ENCODE assay signal across 8 cellular contexts in the genomic region with DNA sequence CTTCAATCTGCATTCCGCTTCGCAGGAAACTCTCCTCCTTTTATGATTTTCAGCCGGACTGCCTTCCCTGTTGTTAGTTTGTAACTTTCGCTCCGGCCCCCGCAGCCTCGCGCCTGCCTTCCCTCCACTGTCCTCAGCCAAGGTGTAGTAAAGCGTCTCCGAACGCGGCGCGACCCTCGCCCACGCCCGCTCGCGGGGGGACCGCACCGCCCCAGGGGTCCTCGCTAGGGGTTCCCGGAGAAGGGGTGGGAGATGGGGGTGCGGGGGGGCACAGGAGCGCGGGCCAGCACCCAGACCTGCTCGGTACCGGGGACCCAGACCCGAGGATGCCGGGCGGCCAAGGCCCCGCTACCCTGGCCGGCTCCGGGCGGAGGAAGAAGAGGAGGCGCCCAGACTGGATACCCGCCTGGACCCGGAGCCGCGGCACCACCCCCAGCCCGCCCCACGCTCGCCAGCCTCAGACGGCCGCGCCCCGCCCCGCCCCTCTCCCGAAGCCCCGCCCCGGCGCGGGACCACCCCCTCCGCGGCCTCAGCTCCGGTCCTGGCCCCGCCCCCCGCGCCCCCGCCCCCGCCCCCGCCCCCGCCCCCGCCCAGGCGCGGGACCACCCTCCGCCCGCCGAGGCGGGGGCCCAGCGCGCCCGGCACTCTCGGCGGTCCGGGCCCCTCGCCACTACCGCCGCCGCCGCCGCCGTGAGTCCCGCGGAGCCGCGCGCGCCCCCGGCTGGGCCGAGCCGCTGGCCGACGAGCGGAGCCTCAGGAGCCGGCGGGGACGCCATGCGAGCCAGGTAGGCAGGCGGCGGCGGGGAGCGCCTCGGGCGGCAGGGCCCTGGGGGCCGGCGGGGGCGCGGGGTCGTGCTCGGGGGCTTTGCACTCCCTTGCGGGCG. TPM values are rescaled to one million over a fixed set of nuclear protein-coding genes. Genes with fewer than 3 reads are reported as not detected.
DNase-seq lines count a peak whose midpoint lies in the region; ATAC-seq and TF ChIP-seq lines count a peak whose summit lies in the region.

A gene with protein sequence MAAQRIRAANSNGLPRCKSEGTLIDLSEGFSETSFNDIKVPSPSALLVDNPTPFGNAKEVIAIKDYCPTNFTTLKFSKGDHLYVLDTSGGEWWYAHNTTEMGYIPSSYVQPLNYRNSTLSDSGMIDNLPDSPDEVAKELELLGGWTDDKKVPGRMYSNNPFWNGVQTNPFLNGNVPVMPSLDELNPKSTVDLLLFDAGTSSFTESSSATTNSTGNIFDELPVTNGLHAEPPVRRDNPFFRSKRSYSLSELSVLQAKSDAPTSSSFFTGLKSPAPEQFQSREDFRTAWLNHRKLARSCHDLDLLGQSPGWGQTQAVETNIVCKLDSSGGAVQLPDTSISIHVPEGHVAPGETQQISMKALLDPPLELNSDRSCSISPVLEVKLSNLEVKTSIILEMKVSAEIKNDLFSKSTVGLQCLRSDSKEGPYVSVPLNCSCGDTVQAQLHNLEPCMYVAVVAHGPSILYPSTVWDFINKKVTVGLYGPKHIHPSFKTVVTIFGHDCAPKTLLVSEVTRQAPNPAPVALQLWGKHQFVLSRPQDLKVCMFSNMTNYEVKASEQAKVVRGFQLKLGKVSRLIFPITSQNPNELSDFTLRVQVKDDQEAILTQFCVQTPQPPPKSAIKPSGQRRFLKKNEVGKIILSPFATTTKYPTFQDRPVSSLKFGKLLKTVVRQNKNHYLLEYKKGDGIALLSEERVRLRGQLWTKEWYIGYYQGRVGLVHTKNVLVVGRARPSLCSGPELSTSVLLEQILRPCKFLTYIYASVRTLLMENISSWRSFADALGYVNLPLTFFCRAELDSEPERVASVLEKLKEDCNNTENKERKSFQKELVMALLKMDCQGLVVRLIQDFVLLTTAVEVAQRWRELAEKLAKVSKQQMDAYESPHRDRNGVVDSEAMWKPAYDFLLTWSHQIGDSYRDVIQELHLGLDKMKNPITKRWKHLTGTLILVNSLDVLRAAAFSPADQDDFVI (plus strand): TSS at position 632 of the 884 bp plus-strand sequence. CDS start 82,986 bp downstream, outside the sequence.

- TF ChIP-seq POLR2A in heart left ventricle (IDR thresholded peaks at IDR 0.05) = peak in 1 of 2 donors; percentile 17
- TF ChIP-seq POLR2A in vagina (IDR thresholded peaks at IDR 0.05) = peak in 1 of 2 donors; percentile 12

- H3K9me3 Mint-ChIP-seq in osteocyte (ENCODE audit: unreplicated experiment) = no peaks in the 10 kb centered on the region

- no peaks in the 10 kb centered on the region for H3K36me3 Mint-ChIP-seq in osteocyte (ENCODE audit: unreplicated experiment)

- peak within 1 kb of the TSS; percentile 73 to 100 (median 85) for H3K4me3 ChIP-seq in heart left ventricle
- H3K4me3 ChIP-seq in vagina = peak within 1 kb of the TSS; percentile 57 to 88

- peak within 1 kb of the TSS; percentile 88 for H3K4me3 Mint-ChIP-seq in osteocyte (ENCODE audit: unreplicated experiment)

- ATAC-seq in heart left ventricle = peak; percentile 80 to 93 (median 90)

- peaks cover 0 to 33% (median 0%) of the 10 kb centered on the region in 9 donors for H3K27me3 ChIP-seq in heart left ventricle
- no peaks in the 10 kb centered on the region for H3K27me3 ChIP-seq in vagina

- H3K9me3 ChIP-seq in heart left ventricle (no peaks in the 10 kb centered on the region), vagina (no peaks in the 10 kb centered on the region)

- peaks cover 61% of the 10 kb centered on the region for H3K4me1 Mint-ChIP-seq in osteocyte (ENCODE audit: unreplicated experiment)

- WGBS in heart left ventricle, 4 donors = 0 to 3% (median 1%) methylated on average over 11 to 113 of the region's 113 CpGs

- H3K27me3 Mint-ChIP-seq in osteocyte (ENCODE audit: unreplicated experiment) = no peaks in the 10 kb centered on the region

- H3K36me3 ChIP-seq in heart left ventricle (no peaks in the 10 kb centered on the region), vagina (no peaks in the 10 kb centered on the region)

- H3K27ac Mint-ChIP-seq in osteocyte (ENCODE audit: unreplicated experiment) = peak within 1 kb of the TSS; percentile 96

- H3K27ac ChIP-seq in heart left ventricle (peak within 1 kb of the TSS; percentile 70 to 91 (median 80)), vagina (peak within 1 kb of the TSS; percentile 90)

- intact Hi-C loops in heart left ventricle (cut with DNase I) = loop anchor here in 7 of 10 donors (5.0 to 10.0 kb wide), 7 partner anchors 41 to 156 kb away; no protein-coding TSS in a partner anchor
- intact Hi-C loops in vagina (cut with DNase I) = no loop called here

- TF ChIP-seq CTCF in heart left ventricle (IDR thresholded peaks at IDR 0.05) (peak in 1 of 12 donors; percentile 2), osteocyte (IDR thresholded peaks at IDR 0.05) (no peak), vagina (IDR thresholded peaks at IDR 0.05) (no peak)

- H3K4me1 ChIP-seq in heart left ventricle (peaks cover 0 to 42% (median 17%) of the 10 kb centered on the region in 12 donors), vagina (peaks cover 31% of the 10 kb centered on the region)

- peak; percentile 82 for DNase-seq in NCI-H2081 (lab: John Stamatoyannopoulos, UW)
- no peak for DNase-seq in NCI-H2081 treated with DMSO at 0.1 percent for 48 hours (lab: John Stamatoyannopoulos, UW)
- peak; percentile 47 for DNase-seq in NCI-H82 treated with DMSO at 0.1 percent for 48 hours (lab: John Stamatoyannopoulos, UW; ENCODE audit: unreplicated experiment)
- DNase-seq in amniotic stem cell (lab: John Stamatoyannopoulos, UW) = peak; percentile 50
- peak; percentile 84 to 90 (median 89) for DNase-seq in heart left ventricle
- DNase-seq in osteocyte (ENCODE audit: extremely low spot score, unreplicated experiment) = peak; percentile 93
- peak in 1 of 2 donors; percentile 94 for DNase-seq in vagina (ENCODE audit: extremely low spot score in 2 of 2)
- DNase-seq in retina = no peak

RNA-seq across cellular contexts. Expression of the gene that starts here (rescaled TPM):
- 10 to 100 TPM in 7 of 9 donors, 1 to 10 TPM in 2; 8.5 to 33.5 (median 12.4) TPM for total RNA-seq in heart left ventricle
- polyA plus RNA-seq in heart left ventricle = 10 to 100 TPM in 1 of 2 donors, 1 to 10 TPM in 1; 5.4 to 25.2 TPM
- total RNA-seq in osteocyte = 60.1 and 62.1 TPM in 2 replicates
- total RNA-seq in vagina = 19.2 TPM

Comparison
In these comparisons a context has a peak if more than half of its experiments do, and no peak if none do; other contexts are left out.
1. DNase-seq: peak in NCI-H2081 (2 of 2), NCI-H82 treated with DMSO at 0.1 percent for 48 hours (single experiment), amniotic stem cell (single experiment), heart left ventricle (5 of 5) and osteocyte (single experiment); none in NCI-H2081 treated with DMSO at 0.1 percent for 48 hours (single experiment) and retina (single experiment).